ENCODE assay signal across 1 cellular context in the genomic region with DNA sequence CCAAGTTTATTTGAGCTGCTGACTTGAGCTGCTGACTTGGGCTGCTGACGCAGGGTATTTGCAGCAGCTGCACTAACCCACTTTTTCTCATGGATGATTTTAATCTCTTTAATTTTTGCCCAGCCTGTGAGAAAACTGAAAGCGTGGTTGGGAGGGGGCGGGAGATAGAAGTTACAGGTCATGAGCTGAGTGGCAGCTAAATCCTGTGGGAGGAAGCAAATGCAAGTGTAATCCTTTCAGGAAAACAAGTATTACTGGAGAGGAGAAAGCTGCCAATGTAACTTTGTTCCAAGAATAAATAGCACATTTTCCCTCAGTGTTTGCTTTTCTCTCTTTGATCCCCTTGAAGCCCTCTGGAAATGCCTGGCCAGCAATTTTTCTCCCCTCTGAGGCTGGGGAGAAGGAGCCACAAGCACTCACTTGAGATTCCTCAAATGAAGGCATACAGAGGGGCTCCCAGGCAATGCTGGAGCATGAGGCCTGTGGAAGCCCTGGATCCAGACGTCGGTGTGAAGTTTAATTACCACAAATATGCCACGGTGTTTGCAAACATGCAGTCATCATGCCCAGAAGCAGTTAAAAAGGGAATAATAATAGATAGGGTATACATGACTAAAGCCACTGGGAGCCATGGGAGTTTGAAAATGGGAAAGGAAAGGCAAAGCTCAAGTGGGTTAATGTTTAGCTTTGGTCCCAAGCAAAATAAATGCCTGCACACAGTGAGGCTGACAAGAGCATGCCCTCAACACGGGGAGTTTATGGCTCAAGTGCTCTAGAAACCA.
TF ChIP-seq lines count a peak whose summit lies in the region.

No MANE protein-coding gene starts in this region.

TF ChIP-seq in HepG2, 621 proteins besides CTCF, POLR2A, EP300 and RAD21 (continued from another document and continues in another):
- TF ChIP-seq, protein P1, sequence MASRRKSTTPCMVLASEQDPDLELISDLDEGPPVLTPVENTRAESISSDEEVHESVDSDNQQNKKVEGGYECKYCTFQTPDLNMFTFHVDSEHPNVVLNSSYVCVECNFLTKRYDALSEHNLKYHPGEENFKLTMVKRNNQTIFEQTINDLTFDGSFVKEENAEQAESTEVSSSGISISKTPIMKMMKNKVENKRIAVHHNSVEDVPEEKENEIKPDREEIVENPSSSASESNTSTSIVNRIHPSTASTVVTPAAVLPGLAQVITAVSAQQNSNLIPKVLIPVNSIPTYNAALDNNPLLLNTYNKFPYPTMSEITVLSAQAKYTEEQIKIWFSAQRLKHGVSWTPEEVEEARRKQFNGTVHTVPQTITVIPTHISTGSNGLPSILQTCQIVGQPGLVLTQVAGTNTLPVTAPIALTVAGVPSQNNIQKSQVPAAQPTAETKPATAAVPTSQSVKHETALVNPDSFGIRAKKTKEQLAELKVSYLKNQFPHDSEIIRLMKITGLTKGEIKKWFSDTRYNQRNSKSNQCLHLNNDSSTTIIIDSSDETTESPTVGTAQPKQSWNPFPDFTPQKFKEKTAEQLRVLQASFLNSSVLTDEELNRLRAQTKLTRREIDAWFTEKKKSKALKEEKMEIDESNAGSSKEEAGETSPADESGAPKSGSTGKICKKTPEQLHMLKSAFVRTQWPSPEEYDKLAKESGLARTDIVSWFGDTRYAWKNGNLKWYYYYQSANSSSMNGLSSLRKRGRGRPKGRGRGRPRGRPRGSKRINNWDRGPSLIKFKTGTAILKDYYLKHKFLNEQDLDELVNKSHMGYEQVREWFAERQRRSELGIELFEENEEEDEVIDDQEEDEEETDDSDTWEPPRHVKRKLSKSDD (CRISPR knock-in tag; IDR thresholded peaks at IDR 0.05; ENCODE audit: low read depth) = no peak
- TF ChIP-seq, protein P2, sequence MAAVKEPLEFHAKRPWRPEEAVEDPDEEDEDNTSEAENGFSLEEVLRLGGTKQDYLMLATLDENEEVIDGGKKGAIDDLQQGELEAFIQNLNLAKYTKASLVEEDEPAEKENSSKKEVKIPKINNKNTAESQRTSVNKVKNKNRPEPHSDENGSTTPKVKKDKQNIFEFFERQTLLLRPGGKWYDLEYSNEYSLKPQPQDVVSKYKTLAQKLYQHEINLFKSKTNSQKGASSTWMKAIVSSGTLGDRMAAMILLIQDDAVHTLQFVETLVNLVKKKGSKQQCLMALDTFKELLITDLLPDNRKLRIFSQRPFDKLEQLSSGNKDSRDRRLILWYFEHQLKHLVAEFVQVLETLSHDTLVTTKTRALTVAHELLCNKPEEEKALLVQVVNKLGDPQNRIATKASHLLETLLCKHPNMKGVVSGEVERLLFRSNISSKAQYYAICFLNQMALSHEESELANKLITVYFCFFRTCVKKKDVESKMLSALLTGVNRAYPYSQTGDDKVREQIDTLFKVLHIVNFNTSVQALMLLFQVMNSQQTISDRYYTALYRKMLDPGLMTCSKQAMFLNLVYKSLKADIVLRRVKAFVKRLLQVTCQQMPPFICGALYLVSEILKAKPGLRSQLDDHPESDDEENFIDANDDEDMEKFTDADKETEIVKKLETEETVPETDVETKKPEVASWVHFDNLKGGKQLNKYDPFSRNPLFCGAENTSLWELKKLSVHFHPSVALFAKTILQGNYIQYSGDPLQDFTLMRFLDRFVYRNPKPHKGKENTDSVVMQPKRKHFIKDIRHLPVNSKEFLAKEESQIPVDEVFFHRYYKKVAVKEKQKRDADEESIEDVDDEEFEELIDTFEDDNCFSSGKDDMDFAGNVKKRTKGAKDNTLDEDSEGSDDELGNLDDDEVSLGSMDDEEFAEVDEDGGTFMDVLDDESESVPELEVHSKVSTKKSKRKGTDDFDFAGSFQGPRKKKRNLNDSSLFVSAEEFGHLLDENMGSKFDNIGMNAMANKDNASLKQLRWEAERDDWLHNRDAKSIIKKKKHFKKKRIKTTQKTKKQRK (IDR thresholded peaks at IDR 0.05; ENCODE audit: low read length) = no peak
- TF ChIP-seq ZNF577 (CRISPR knock-in tag; IDR thresholded peaks at IDR 0.05; ENCODE audit: borderline replicate concordance, low read depth) (no peak), POLR2AphosphoS2 (IDR thresholded peaks at IDR 0.05; ENCODE audit: low read depth, low read length) (no peak), ZNF746 (CRISPR knock-in tag; IDR thresholded peaks at IDR 0.05) (peak; percentile 83), TP53 (CRISPR knock-in tag; conservative IDR thresholded peaks at IDR 0.05) (no peak; the same call in 1 of the 2 replicates), MAFG (CRISPR knock-in tag; IDR thresholded peaks at IDR 0.05) (peak; percentile 74), SMARCE1 (IDR thresholded peaks at IDR 0.05; ENCODE audit: borderline replicate concordance) (no peak), SUZ12 (IDR thresholded peaks at IDR 0.05; ENCODE audit: low read depth, low read length) (no peak), ZFAT (CRISPR knock-in tag; conservative IDR thresholded peaks at IDR 0.05) (no peak), ZNF672 (CRISPR knock-in tag; IDR thresholded peaks at IDR 0.05) (no peak), RFXAP (CRISPR knock-in tag; IDR thresholded peaks at IDR 0.05; ENCODE audit: borderline replicate concordance) (peak; percentile 25; the same call in 1 of the 2 replicates), NFIB (CRISPR knock-in tag; IDR thresholded peaks at IDR 0.05; ENCODE audit: borderline replicate concordance) (no peak), AGO2 (optimal IDR thresholded peaks at IDR 0.05; ENCODE audit: low read depth, low read length) (no peak), ZNF180 (CRISPR knock-in tag; IDR thresholded peaks at IDR 0.05; ENCODE audit: borderline replicate concordance, low read depth) (no peak), SNAPC2 (CRISPR knock-in tag; IDR thresholded peaks at IDR 0.05) (no peak; the same call in 1 of the 2 replicates), ISL2 (CRISPR knock-in tag; IDR thresholded peaks at IDR 0.05) (peak; percentile 96), HOXD1 (CRISPR knock-in tag; IDR thresholded peaks at IDR 0.05) (peak; percentile 73; the same call in 1 of the 2 replicates), ATF7-NPFF (CRISPR knock-in tag; IDR thresholded peaks at IDR 0.05; ENCODE audit: low read depth) (peak; percentile 42; the same call in 1 of the 2 replicates), ZNF432 (CRISPR knock-in tag; IDR thresholded peaks at IDR 0.05; ENCODE audit: borderline replicate concordance) (no peak), STAT5B (CRISPR knock-in tag; IDR thresholded peaks at IDR 0.05) (no peak), ZNF747 (CRISPR knock-in tag; IDR thresholded peaks at IDR 0.05; ENCODE audit: borderline replicate concordance) (no peak; the same call in 1 of the 2 replicates), FOXO1 (CRISPR knock-in tag; IDR thresholded peaks at IDR 0.05) (peak; percentile 71; the same call in 1 of the 2 replicates), ZNF225 (CRISPR knock-in tag; IDR thresholded peaks at IDR 0.05) (no peak), ZNF607 (CRISPR knock-in tag; IDR thresholded peaks at IDR 0.05; ENCODE audit: borderline replicate concordance) (no peak; the same call in 1 of the 2 replicates), JUND (CRISPR knock-in tag; IDR thresholded peaks at IDR 0.05) (no peak), MIER3 (CRISPR knock-in tag; IDR thresholded peaks at IDR 0.05; ENCODE audit: borderline replicate concordance) (no peak), EHMT2 (IDR thresholded peaks at IDR 0.05; ENCODE audit: borderline replicate concordance, low read depth, low read length) (peak; percentile 55; the same call in 1 of the 2 replicates), HOXA7 (CRISPR knock-in tag; IDR thresholded peaks at IDR 0.05) (no peak), ATRX (CRISPR knock-in tag; IDR thresholded peaks at IDR 0.05; ENCODE audit: borderline replicate concordance) (no peak), REPIN1 (CRISPR knock-in tag; IDR thresholded peaks at IDR 0.05; ENCODE audit: borderline replicate concordance, low read depth) (no peak), ZNF101 (CRISPR knock-in tag; IDR thresholded peaks at IDR 0.05; ENCODE audit: borderline replicate concordance, low read depth) (no peak), NPAS2 (CRISPR knock-in tag; IDR thresholded peaks at IDR 0.05; ENCODE audit: borderline replicate concordance) (no peak), MZF1 (CRISPR knock-in tag; IDR thresholded peaks at IDR 0.05; ENCODE audit: borderline replicate concordance) (no peak), SNRNP70 (IDR thresholded peaks at IDR 0.05; ENCODE audit: low read depth, low read length) (no peak)
- TF ChIP-seq, protein P3, sequence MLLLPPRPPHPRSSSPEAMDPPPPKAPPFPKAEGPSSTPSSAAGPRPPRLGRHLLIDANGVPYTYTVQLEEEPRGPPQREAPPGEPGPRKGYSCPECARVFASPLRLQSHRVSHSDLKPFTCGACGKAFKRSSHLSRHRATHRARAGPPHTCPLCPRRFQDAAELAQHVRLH (CRISPR knock-in tag; IDR thresholded peaks at IDR 0.05; ENCODE audit: borderline replicate concordance, low read depth) = peak; percentile 40; the same call in 1 of the 2 replicates
- TF ChIP-seq, protein P4, sequence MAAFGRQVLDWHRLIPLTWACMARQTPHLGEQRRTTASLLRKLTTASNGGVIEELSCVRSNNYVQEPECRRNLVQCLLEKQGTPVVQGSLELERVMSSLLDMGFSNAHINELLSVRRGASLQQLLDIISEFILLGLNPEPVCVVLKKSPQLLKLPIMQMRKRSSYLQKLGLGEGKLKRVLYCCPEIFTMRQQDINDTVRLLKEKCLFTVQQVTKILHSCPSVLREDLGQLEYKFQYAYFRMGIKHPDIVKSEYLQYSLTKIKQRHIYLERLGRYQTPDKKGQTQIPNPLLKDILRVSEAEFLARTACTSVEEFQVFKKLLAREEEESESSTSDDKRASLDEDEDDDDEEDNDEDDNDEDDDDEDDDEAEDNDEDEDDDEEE (CRISPR knock-in tag; IDR thresholded peaks at IDR 0.05) = no peak
- TF ChIP-seq, protein P5, sequence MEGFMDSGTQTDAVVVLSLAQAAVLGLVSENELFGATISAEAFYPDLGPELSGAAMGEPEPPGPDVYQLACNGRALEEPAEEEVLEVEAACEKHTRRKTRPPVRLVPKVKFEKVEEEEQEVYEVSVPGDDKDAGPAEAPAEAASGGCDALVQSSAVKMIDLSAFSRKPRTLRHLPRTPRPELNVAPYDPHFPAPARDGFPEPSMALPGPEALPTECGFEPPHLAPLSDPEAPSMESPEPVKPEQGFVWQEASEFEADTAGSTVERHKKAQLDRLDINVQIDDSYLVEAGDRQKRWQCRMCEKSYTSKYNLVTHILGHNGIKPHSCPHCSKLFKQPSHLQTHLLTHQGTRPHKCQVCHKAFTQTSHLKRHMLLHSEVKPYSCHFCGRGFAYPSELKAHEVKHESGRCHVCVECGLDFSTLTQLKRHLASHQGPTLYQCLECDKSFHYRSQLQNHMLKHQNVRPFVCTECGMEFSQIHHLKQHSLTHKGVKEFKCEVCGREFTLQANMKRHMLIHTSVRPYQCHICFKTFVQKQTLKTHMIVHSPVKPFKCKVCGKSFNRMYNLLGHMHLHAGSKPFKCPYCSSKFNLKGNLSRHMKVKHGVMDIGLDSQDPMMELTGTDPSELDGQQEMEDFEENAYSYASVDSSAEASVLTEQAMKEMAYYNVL (CRISPR knock-in tag; IDR thresholded peaks at IDR 0.05; ENCODE audit: borderline replicate concordance) = peak; percentile 82; the same call in 1 of the 2 replicates
- TF ChIP-seq, protein P6, sequence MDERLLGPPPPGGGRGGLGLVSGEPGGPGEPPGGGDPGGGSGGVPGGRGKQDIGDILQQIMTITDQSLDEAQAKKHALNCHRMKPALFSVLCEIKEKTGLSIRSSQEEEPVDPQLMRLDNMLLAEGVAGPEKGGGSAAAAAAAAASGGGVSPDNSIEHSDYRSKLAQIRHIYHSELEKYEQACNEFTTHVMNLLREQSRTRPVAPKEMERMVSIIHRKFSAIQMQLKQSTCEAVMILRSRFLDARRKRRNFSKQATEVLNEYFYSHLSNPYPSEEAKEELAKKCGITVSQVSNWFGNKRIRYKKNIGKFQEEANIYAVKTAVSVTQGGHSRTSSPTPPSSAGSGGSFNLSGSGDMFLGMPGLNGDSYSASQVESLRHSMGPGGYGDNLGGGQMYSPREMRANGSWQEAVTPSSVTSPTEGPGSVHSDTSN (CRISPR knock-in tag; IDR thresholded peaks at IDR 0.05) = peak; percentile 73
- TF ChIP-seq, protein P7, sequence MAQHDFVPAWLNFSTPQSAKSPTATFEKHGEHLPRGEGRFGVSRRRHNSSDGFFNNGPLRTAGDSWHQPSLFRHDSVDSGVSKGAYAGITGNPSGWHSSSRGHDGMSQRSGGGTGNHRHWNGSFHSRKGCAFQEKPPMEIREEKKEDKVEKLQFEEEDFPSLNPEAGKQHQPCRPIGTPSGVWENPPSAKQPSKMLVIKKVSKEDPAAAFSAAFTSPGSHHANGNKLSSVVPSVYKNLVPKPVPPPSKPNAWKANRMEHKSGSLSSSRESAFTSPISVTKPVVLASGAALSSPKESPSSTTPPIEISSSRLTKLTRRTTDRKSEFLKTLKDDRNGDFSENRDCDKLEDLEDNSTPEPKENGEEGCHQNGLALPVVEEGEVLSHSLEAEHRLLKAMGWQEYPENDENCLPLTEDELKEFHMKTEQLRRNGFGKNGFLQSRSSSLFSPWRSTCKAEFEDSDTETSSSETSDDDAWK (CRISPR knock-in tag; IDR thresholded peaks at IDR 0.05) = no peak
- TF ChIP-seq, protein P8, sequence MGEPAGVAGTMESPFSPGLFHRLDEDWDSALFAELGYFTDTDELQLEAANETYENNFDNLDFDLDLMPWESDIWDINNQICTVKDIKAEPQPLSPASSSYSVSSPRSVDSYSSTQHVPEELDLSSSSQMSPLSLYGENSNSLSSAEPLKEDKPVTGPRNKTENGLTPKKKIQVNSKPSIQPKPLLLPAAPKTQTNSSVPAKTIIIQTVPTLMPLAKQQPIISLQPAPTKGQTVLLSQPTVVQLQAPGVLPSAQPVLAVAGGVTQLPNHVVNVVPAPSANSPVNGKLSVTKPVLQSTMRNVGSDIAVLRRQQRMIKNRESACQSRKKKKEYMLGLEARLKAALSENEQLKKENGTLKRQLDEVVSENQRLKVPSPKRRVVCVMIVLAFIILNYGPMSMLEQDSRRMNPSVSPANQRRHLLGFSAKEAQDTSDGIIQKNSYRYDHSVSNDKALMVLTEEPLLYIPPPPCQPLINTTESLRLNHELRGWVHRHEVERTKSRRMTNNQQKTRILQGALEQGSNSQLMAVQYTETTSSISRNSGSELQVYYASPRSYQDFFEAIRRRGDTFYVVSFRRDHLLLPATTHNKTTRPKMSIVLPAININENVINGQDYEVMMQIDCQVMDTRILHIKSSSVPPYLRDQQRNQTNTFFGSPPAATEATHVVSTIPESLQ (CRISPR knock-in tag; conservative IDR thresholded peaks at IDR 0.05) = no peak
- TF ChIP-seq, protein P9, sequence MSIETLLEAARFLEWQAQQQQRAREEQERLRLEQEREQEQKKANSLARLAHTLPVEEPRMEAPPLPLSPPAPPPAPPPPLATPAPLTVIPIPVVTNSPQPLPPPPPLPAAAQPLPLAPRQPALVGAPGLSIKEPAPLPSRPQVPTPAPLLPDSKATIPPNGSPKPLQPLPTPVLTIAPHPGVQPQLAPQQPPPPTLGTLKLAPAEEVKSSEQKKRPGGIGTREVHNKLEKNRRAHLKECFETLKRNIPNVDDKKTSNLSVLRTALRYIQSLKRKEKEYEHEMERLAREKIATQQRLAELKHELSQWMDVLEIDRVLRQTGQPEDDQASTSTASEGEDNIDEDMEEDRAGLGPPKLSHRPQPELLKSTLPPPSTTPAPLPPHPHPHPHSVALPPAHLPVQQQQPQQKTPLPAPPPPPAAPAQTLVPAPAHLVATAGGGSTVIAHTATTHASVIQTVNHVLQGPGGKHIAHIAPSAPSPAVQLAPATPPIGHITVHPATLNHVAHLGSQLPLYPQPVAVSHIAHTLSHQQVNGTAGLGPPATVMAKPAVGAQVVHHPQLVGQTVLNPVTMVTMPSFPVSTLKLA (IDR thresholded peaks at IDR 0.05) = no peak
- TF ChIP-seq, protein P10, sequence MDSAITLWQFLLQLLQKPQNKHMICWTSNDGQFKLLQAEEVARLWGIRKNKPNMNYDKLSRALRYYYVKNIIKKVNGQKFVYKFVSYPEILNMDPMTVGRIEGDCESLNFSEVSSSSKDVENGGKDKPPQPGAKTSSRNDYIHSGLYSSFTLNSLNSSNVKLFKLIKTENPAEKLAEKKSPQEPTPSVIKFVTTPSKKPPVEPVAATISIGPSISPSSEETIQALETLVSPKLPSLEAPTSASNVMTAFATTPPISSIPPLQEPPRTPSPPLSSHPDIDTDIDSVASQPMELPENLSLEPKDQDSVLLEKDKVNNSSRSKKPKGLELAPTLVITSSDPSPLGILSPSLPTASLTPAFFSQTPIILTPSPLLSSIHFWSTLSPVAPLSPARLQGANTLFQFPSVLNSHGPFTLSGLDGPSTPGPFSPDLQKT (CRISPR knock-in tag; IDR thresholded peaks at IDR 0.05; ENCODE audit: borderline replicate concordance) = no peak
